In genomic region chr3:14266361-14266760, GRCh38 we compare ENCODE assay signal across 11 cellular contexts.
DNase-seq lines count a peak whose midpoint lies in the region; ATAC-seq and TF ChIP-seq lines count a peak whose summit lies in the region.
"Had no signal": no experiment of that assay in that cellular context is flagged by ENCODE, and none has a peak within 500 bp of the region (broad histone marks: within the 10 kb centered on the region; RNA-seq: fewer than 3 reads in every experiment).

No MANE protein-coding gene starts in this region.

- no peaks in the 10 kb centered on the region for H3K4me1 Mint-ChIP-seq in CD8-positive, alpha-beta memory T cell
- H3K4me1 Mint-ChIP-seq: activated B cell treated with CpG ODN at 0.5 μM for 24 hours, memory B cell had no signal

- TF ChIP-seq CTCF in heart left ventricle (IDR thresholded peaks at IDR 0.05): no peak
- TF ChIP-seq CTCF in psoas muscle (IDR thresholded peaks at IDR 0.05): no peak

- peak; percentile 84 for DNase-seq in EL
- DNase-seq in amniotic stem cell (lab: John Stamatoyannopoulos, UW): peak; percentile 64
- peak; percentile 52 to 72 (median 63) for DNase-seq in heart left ventricle
- DNase-seq in psoas muscle: peak in 1 of 2 donors; percentile 55
- DNase-seq in CD8-positive, alpha-beta memory T cell: no peak
- no peak for DNase-seq in NCI-H1694 (lab: John Stamatoyannopoulos, UW)
- DNase-seq: activated B cell treated with CpG ODN at 0.5 μM for 24 hours had no signal

- POLR2A ChIA-PET in CD8-positive, alpha-beta memory T cell (lab: Charles Lee): no interaction called here

- H3K27me3 Mint-ChIP-seq in CD8-positive, alpha-beta memory T cell: peaks cover 11 to 15% of the 10 kb centered on the region in 2 donors

- H3K4me3 ChIP-seq in heart left ventricle (no peak overlapping the region), psoas muscle (no peak overlapping the region)
- H3K4me3 ChIP-seq in CD8-positive, alpha-beta memory T cell (ENCODE audit: low read length): no peak overlapping the region

- intact Hi-C loops in heart left ventricle (cut with DNase I): loop anchor here in 3 of 10 donors (10.0 kb wide), 2 partner anchors 62 to 138 kb away; partner anchors contain the start of gene SLC6A6 (in 2 of the 3)
- intact Hi-C loops in psoas muscle (cut with DNase I): no loop called here

- ATAC-seq in heart left ventricle: peak; percentile 48 to 87 (median 72)
- ATAC-seq in psoas muscle: peak in 3 of 4 donors; percentile 15 to 58 (median 35)
- no peak for ATAC-seq in HG03159 (IDR thresholded peaks at IDR 0.05; ENCODE audit: unreplicated experiment)
- ATAC-seq in HG03565 (IDR thresholded peaks at IDR 0.05; ENCODE audit: unreplicated experiment): no peak
- ATAC-seq: HCT116 had no signal

- no peaks in the 10 kb centered on the region for H3K36me3 ChIP-seq in heart left ventricle
- no peaks in the 10 kb centered on the region for H3K36me3 ChIP-seq in psoas muscle (ENCODE audit: insufficient read depth in 1 of 2, low read depth in 1 of 2)
- H3K36me3 ChIP-seq in CD8-positive, alpha-beta memory T cell (ENCODE audit: insufficient read depth, low read length): no peaks in the 10 kb centered on the region

- H3K27me3 ChIP-seq in heart left ventricle (peaks cover 0 to 24% (median 0%) of the 10 kb centered on the region in 9 donors), psoas muscle (ENCODE audit: insufficient read depth in 3 of 3, low read length in 2 of 3) (peaks cover 0 to 1% (median 0%) of the 10 kb centered on the region in 3 donors)
- H3K27me3 ChIP-seq in CD8-positive, alpha-beta memory T cell (ENCODE audit: insufficient read depth, low read length, poor library complexity, severe bottlenecking): no peaks in the 10 kb centered on the region

- H3K27ac ChIP-seq in heart left ventricle (no peak overlapping the region), psoas muscle (no peak overlapping the region)
- no peak overlapping the region for H3K27ac ChIP-seq in CD8-positive, alpha-beta memory T cell (ENCODE audit: low read depth, low read length)

- H3K36me3 Mint-ChIP-seq in CD8-positive, alpha-beta memory T cell: no peaks in the 10 kb centered on the region

- H3K27ac Mint-ChIP-seq in CD8-positive, alpha-beta memory T cell: no peak overlapping the region
- H3K27ac Mint-ChIP-seq: activated B cell treated with CpG ODN at 0.5 μM for 24 hours, memory B cell had no signal

- H3K9me3 ChIP-seq in heart left ventricle (peaks cover 0 to 12% (median 0%) of the 10 kb centered on the region in 12 donors), psoas muscle (no peaks in the 10 kb centered on the region)
- H3K9me3 ChIP-seq in CD8-positive, alpha-beta memory T cell (ENCODE audit: low read length): no peaks in the 10 kb centered on the region

- 78 to 87% (median 80%) methylated on average over 12 of the region's 12 CpGs for WGBS in heart left ventricle, 4 donors
- 57 to 64% (median 63%) methylated on average over 12 of the region's 12 CpGs for WGBS in psoas muscle, 3 donors

- CTCF ChIA-PET in CD8-positive, alpha-beta memory T cell (lab: Charles Lee): interaction anchor here (1.4 kb wide), 1 partner anchor 201 kb away, joined by 6 read pairs; no protein-coding TSS in a partner anchor

- H3K9me3 Mint-ChIP-seq in CD8-positive, alpha-beta memory T cell: peaks cover 0 to 3% (median 0%) of the 10 kb centered on the region in 5 donors

- no peak overlapping the region for H3K4me3 Mint-ChIP-seq in CD8-positive, alpha-beta memory T cell
- H3K4me3 Mint-ChIP-seq: activated B cell treated with CpG ODN at 0.5 μM for 24 hours, memory B cell had no signal

- H3K4me1 ChIP-seq in heart left ventricle (peaks cover 0 to 9% (median under 1%) of the 10 kb centered on the region in 12 donors), psoas muscle (peaks cover 1% of the 10 kb centered on the region)
- no peaks in the 10 kb centered on the region for H3K4me1 ChIP-seq in CD8-positive, alpha-beta memory T cell (ENCODE audit: insufficient read depth, low read length)

- no peak for TF ChIP-seq POLR2A in heart left ventricle (IDR thresholded peaks at IDR 0.05)

Comparison
In these comparisons a context has a peak if more than half of its experiments do, and no peak if none do; other contexts are left out.
1. DNase-seq: peak in EL (single experiment), amniotic stem cell (single experiment) and heart left ventricle (5 of 5); none in CD8-positive, alpha-beta memory T cell (0 of 5) and NCI-H1694 (single experiment).
2. ATAC-seq: peak in heart left ventricle (4 of 4) and psoas muscle (3 of 4); none in HG03159 (single experiment) and HG03565 (single experiment).